11 cellular contexts compared by ENCODE assay signal in genomic region chr13:21683034-21683733, GRCh38. TPM values are rescaled to one million over a fixed set of nuclear protein-coding genes. Genes with fewer than 3 reads are reported as not detected.
DNase-seq lines count a peak whose midpoint lies in the region; ATAC-seq and TF ChIP-seq lines count a peak whose summit lies in the region.
"Had no signal": no experiment of that assay in that cellular context is flagged by ENCODE, and none has a peak within 500 bp of the region (broad histone marks: within the 10 kb centered on the region; RNA-seq: fewer than 3 reads in every experiment).

No MANE protein-coding gene starts in this region.

- TF ChIP-seq POLR2A in vagina (IDR thresholded peaks at IDR 0.05), result no peak

- no peak for TF ChIP-seq CTCF in heart right ventricle (IDR thresholded peaks at IDR 0.05)
- TF ChIP-seq CTCF in foreskin fibroblast (IDR thresholded peaks at IDR 0.05; ENCODE audit: low read depth, low read length), result no peak
- no peak for TF ChIP-seq CTCF in vagina (IDR thresholded peaks at IDR 0.05)

- peaks cover 0 to 22% (median 0%) of the 10 kb centered on the region in 7 donors for H3K27me3 ChIP-seq in heart right ventricle
- peaks cover 5% of the 10 kb centered on the region; the same call in 1 of the 2 replicates for H3K27me3 ChIP-seq in SJCRH30
- no peaks in the 10 kb centered on the region for H3K27me3 ChIP-seq in vagina

- no peak overlapping the region for H3K4me3 ChIP-seq in heart right ventricle
- no peak overlapping the region for H3K4me3 ChIP-seq in SJCRH30
- no peak overlapping the region for H3K4me3 ChIP-seq in foreskin fibroblast (ENCODE audit: low read depth in 1 of 2, low read length in 2 of 2)
- no peak overlapping the region for H3K4me3 ChIP-seq in vagina

- H3K4me1 ChIP-seq in heart right ventricle (peaks cover 0 to 7% (median 0%) of the 10 kb centered on the region in 9 donors), SJCRH30 (peaks cover 4% of the 10 kb centered on the region), vagina (no peaks in the 10 kb centered on the region)

- H3K36me3 ChIP-seq in heart right ventricle (no peaks in the 10 kb centered on the region), SJCRH30 (no peaks in the 10 kb centered on the region), vagina (no peaks in the 10 kb centered on the region)

- DNase-seq in heart right ventricle (no peak), cardiac septum (ENCODE audit: low spot score) (no peak), SJCRH30 (peak; percentile 44 to 68), foreskin fibroblast (peak; percentile 27 to 32), vagina (ENCODE audit: extremely low spot score in 2 of 2) (no peak), middle frontal gyrus (ENCODE audit: extremely low spot score, low spot score) (no peak), germinal center (ENCODE audit: low spot score) (no peak)
- DNase-seq: activated CD4-positive, alpha-beta T cell treated with anti-CD3 and anti-CD28 coated beads for 48 hours; Kasumi-1; NCI-H446 treated with DMSO at 0.1 percent for 48 hours had no signal

- no peaks in the 10 kb centered on the region for H3K9me3 ChIP-seq in heart right ventricle
- H3K9me3 ChIP-seq in SJCRH30 (replicated peaks), result no peaks in the 10 kb centered on the region; the same call in 1 of the 2 replicates
- no peaks in the 10 kb centered on the region for H3K9me3 ChIP-seq in vagina

- peak in 7 of 8 donors; percentile 34 to 87 (median 79) for ATAC-seq in heart right ventricle
- no peak for ATAC-seq in GM19023 (IDR thresholded peaks at IDR 0.05; ENCODE audit: unreplicated experiment)

- peak overlapping the region in 5 of 10 donors; percentile 58 to 76 (median 62) for H3K27ac ChIP-seq in heart right ventricle
- peak overlapping the region; percentile 66 for H3K27ac ChIP-seq in SJCRH30
- H3K27ac ChIP-seq in vagina, result peak overlapping the region; percentile 39

- intact Hi-C loops in heart right ventricle (cut with DNase I) (no loop called here), cardiac septum (cut with DNase I) (no loop called here), vagina (cut with DNase I) (no loop called here)

- 84 to 89% methylated on average over 6 of the region's 6 CpGs for WGBS in heart right ventricle, 2 donors

RNA-seq across cellular contexts. Expression of gene FGF9, which starts 12.3 kb away (rescaled TPM):
- total RNA-seq in heart right ventricle (10 to 100 TPM in 3 of 10 donors, 1 to 10 TPM in 7; 4.5 to 14.0 (median 9.3) TPM), cardiac septum (14.3 TPM), vagina (0.25 TPM)
- polyA plus RNA-seq in heart right ventricle, result 1 to 10 TPM in 1 of 2 donors, under 1 TPM in 1; 0.96 to 9.6 TPM
- total RNA-seq in SJCRH30 (2014; rRNA removed; shearing (Covaris generic)), result 0.04 and 0.13 TPM in 2 replicates

Comparison
In these comparisons a context has a peak if more than half of its experiments do, and no peak if none do; other contexts are left out.
1. DNase-seq: peak in SJCRH30 (2 of 2) and foreskin fibroblast (2 of 2); none in heart right ventricle (0 of 2), cardiac septum (single experiment), vagina (0 of 2), middle frontal gyrus (single experiment) and germinal center (single experiment).